19 cellular contexts compared by ENCODE assay signal in genomic region chr1:215023151-215023832, GRCh38. TPM values are rescaled to one million over a fixed set of nuclear protein-coding genes. Genes with fewer than 3 reads are reported as not detected.
DNase-seq lines count a peak whose midpoint lies in the region; ATAC-seq and TF ChIP-seq lines count a peak whose summit lies in the region.
"Had no signal": no experiment of that assay in that cellular context is flagged by ENCODE, and none has a peak within 500 bp of the region (broad histone marks: within the 10 kb centered on the region; RNA-seq: fewer than 3 reads in every experiment).

No MANE protein-coding gene starts in this region.

- peak overlapping the region; percentile 47; the same call in 2 of the 3 replicates for H2BK15ac ChIP-seq in IMR-90 (ENCODE audit: low read depth, low read length)

- H3K79me1 ChIP-seq in IMR-90 (ENCODE audit: low read depth in 1 of 2, low read length in 2 of 2), result no peaks in the 10 kb centered on the region

- 0 out of 2 replicates have a peak overlapping the region, but pooled peaks have one; percentile 8 for H3K23ac ChIP-seq in IMR-90 (ENCODE audit: low read depth, low read length)

- H3K14ac ChIP-seq in IMR-90 (replicated peaks; ENCODE audit: low read depth, low read length), result peak overlapping the region; percentile 48; the same call in 1 of the 2 replicates

- intact Hi-C loops in IMR-90 (cut with micrococcal nuclease), result loop anchor here (10.0 kb wide), 1 partner anchor 358 kb away; no protein-coding TSS in a partner anchor

- H3K9ac ChIP-seq in IMR-90 (ENCODE audit: low read depth, low read length) (peak overlapping the region; percentile 48), smooth muscle cell (ENCODE audit: low read depth) (no peak overlapping the region)

- peak overlapping the region; percentile 40; the same call in 1 of the 2 replicates for H3K4ac ChIP-seq in IMR-90 (ENCODE audit: low read depth, low read length)

- CTCF ChIA-PET in IMR-90 (lab: Yijun Ruan, JAX), result interaction anchor here (0.5 to 1.7 kb wide), 4 partner anchors 11 to 1923 kb away, joined by 3 to 6 read pairs (median 3); no protein-coding TSS in a partner anchor

- H3K79me2 ChIP-seq in smooth muscle cell (ENCODE audit: low read depth), result no peaks in the 10 kb centered on the region

- no peak overlapping the region for H3K56ac ChIP-seq in IMR-90 (ENCODE audit: extremely low read depth, insufficient read depth, low read length)

- H4K5ac ChIP-seq in IMR-90 (ENCODE audit: low read depth, low read length), result peak overlapping the region; percentile 70

- BruUV-seq in IMR-90 (replicated peaks; lab: Mats Ljungman, UMichigan), result no TSS peak

- H3K9me3 ChIP-seq in IMR-90 (ENCODE audit: control insufficient read depth, insufficient read depth, low read length) (no peaks in the 10 kb centered on the region), smooth muscle cell (replicated peaks; ENCODE audit: low read depth) (no peaks in the 10 kb centered on the region)
- H3K9me3 ChIP-seq: tibial artery had no signal

- H2AK5ac ChIP-seq in IMR-90 (ENCODE audit: low read depth, low read length), result no peak overlapping the region

- H3K9me1 ChIP-seq in IMR-90 (ENCODE audit: insufficient read depth, low read length), result peaks cover 6% of the 10 kb centered on the region; the same call in 1 of the 2 replicates

- peak overlapping the region; percentile 100; the same call in 1 of the 2 replicates for H3K27ac ChIP-seq in IMR-90 (ENCODE audit: insufficient read depth, low read length)
- no peak overlapping the region for H3K27ac ChIP-seq in smooth muscle cell (ENCODE audit: low read depth)
- H3K27ac ChIP-seq: tibial artery, WERI-Rb-1 had no signal

- H3F3A ChIP-seq in smooth muscle cell (ENCODE audit: low read depth), result no peaks in the 10 kb centered on the region

- no peak for TF ChIP-seq POLR2A in IMR-90 (IDR thresholded peaks at IDR 0.05; ENCODE audit: low read depth, low read length)

- H2AFZ ChIP-seq in IMR-90 (replicated peaks; ENCODE audit: low read length, poor library complexity) (no peak overlapping the region), smooth muscle cell (ENCODE audit: low read depth) (no peak overlapping the region)

- WGBS in IMR-90 (ENCODE audit: extremely low coverage in 2 of 2, insufficient read length in 1 of 2), 2 experiments, result 20% methylated on average over 1 of the region's 4 CpGs; no CpG with 5 or more reads in 1 of the 2 experiments
- 87% methylated on average over 4 of the region's 4 CpGs for WGBS in smooth muscle cell (ENCODE audit: low lambda C conversion rate)

- H4K20me1 ChIP-seq in IMR-90 (ENCODE audit: insufficient read depth, low read length) (no peaks in the 10 kb centered on the region), smooth muscle cell (ENCODE audit: low read depth) (no peaks in the 10 kb centered on the region)

- H2BK120ac ChIP-seq in IMR-90 (ENCODE audit: low read depth, low read length), result peak overlapping the region; percentile 17; the same call in 1 of the 2 replicates

- no peak for TF ChIP-seq RAD21 in IMR-90 (IDR thresholded peaks at IDR 0.05; ENCODE audit: low read length)

- peak overlapping the region; percentile 99 for H3K4me2 ChIP-seq in IMR-90 (ENCODE audit: low read depth, low read length)
- peak overlapping the region; percentile 25 for H3K4me2 ChIP-seq in smooth muscle cell

- in situ Hi-C loops in IMR-90 (cut with MboI; ENCODE audit: low sequenced_read_pairs), result no loop called here

- no peak overlapping the region for H2AK9ac ChIP-seq in IMR-90 (replicated peaks; ENCODE audit: low read depth, low read length, poor library complexity)

- dilution Hi-C loops in IMR-90 (cut with HindIII; ENCODE audit: low sequenced_read_pairs, unreplicated experiment), result no loop called here

- DNase-seq in IMR-90 (peak; percentile 51), cardiac fibroblast (ENCODE audit: low read depth in 2 of 2) (peak; percentile 45 to 64), iris pigment epithelial cell (ENCODE audit: low read depth) (peak; percentile 40), smooth muscle cell (lab: John Stamatoyannopoulos, UW; ENCODE audit: unreplicated experiment) (no peak), NCI-H524 treated with DMSO at 0.1 percent for 48 hours (lab: John Stamatoyannopoulos, UW) (no peak), NCI-H1092 treated with DMSO at 0.1 percent for 48 hours (lab: John Stamatoyannopoulos, UW) (no peak), cerebellar nuclear complex (lab: John Stamatoyannopoulos, UW) (no peak), MV-4-11 (lab: John Stamatoyannopoulos, UW) (no peak)
- DNase-seq: activated CD4-positive, alpha-beta T cell treated with anti-CD3 and anti-CD28 coated beads, Interleukin-2, amount 50 U/mL, for 48 hours; Karpas-422; left colon; NCI-H1417; NCI-H2171; retina; SHP77 treated with DMSO at 0.1 percent for 48 hours; stimulated activated naive CD4-positive, alpha-beta T cell; T-helper 2 cell; tibial artery; WERI-Rb-1 had no signal

- H4K8ac ChIP-seq in IMR-90 (ENCODE audit: low read depth in 2 of 2, low read length in 2 of 2), result peak overlapping the region; percentile 59 to 89; a peak in 3 of 4 replicates

- H2BK20ac ChIP-seq in IMR-90 (ENCODE audit: low read depth, low read length), result peak overlapping the region; percentile 47; the same call in 1 of the 2 replicates

- TF ChIP-seq CTCF in IMR-90 (conservative IDR thresholded peaks at IDR 0.05; ENCODE audit: low read depth, low read length) (no peak), cardiac fibroblast (IDR thresholded peaks at IDR 0.05; ENCODE audit: low read depth, low read length) (no peak), smooth muscle cell (IDR thresholded peaks at IDR 0.05; ENCODE audit: borderline replicate concordance, insufficient read depth, poor library complexity, severe bottlenecking) (no peak)

- no peaks in the 10 kb centered on the region for H3K36me3 ChIP-seq in IMR-90 (ENCODE audit: control insufficient read depth, insufficient read depth, low read length)
- no peaks in the 10 kb centered on the region for H3K36me3 ChIP-seq in smooth muscle cell (ENCODE audit: low read depth)
- H3K36me3 ChIP-seq: tibial artery, WERI-Rb-1 had no signal

- POLR2A ChIA-PET in IMR-90 (lab: Charles Lee; ENCODE audit: unreplicated experiment), result interaction anchor here (0.6 kb wide), 1 partner anchor 1639 kb away, joined by 3 read pairs; no protein-coding TSS in a partner anchor

- peak overlapping the region; percentile 100 for H2BK5ac ChIP-seq in IMR-90 (ENCODE audit: low read depth, low read length, poor library complexity, severe bottlenecking)

- H3K4me1 ChIP-seq in IMR-90 (ENCODE audit: control insufficient read depth, insufficient read depth, low read length), result peaks cover 19% of the 10 kb centered on the region
- H3K4me1 ChIP-seq in smooth muscle cell (ENCODE audit: low read depth), result no peaks in the 10 kb centered on the region
- H3K4me1 ChIP-seq: tibial artery had no signal

- H3K18ac ChIP-seq in IMR-90 (ENCODE audit: low read depth, low read length), result peak overlapping the region; percentile 86

- H4K91ac ChIP-seq in IMR-90 (ENCODE audit: insufficient read depth, low read depth, low read length), result 0 out of 2 replicates have a peak overlapping the region, but pooled peaks have one; percentile 20

- H3K4me3 ChIP-seq in IMR-90 (ENCODE audit: insufficient read depth, low read depth, low read length), result no peak overlapping the region
- no peak overlapping the region for H3K4me3 ChIP-seq in cardiac fibroblast (replicated peaks in 1 of 2; ENCODE audit: low read depth in 2 of 2, low read length in 2 of 2)
- H3K4me3 ChIP-seq in smooth muscle cell, result no peak overlapping the region
- H3K4me3 ChIP-seq: tibial artery had no signal

- peak; percentile 28 for ATAC-seq in IMR-90 (ENCODE audit: low read depth)

- H3K27me3 ChIP-seq in IMR-90 (ENCODE audit: control insufficient read depth, insufficient read depth, low read length) (no peaks in the 10 kb centered on the region), smooth muscle cell (ENCODE audit: low read depth) (no peaks in the 10 kb centered on the region)
- H3K27me3 ChIP-seq: tibial artery had no signal

TF ChIP-seq in IMR-90, 13 proteins besides CTCF, POLR2A, EP300 and RAD21:
- TF ChIP-seq CEBPB (IDR thresholded peaks at IDR 0.05; ENCODE audit: low read depth, low read length), result peak; percentile 94
- no peak for TF ChIP-seq USF2 (IDR thresholded peaks at IDR 0.05; ENCODE audit: low read depth, low read length)

RNA-seq across cellular contexts. Expression of gene KCNK2, which starts 59.2 kb away (rescaled TPM):
- total RNA-seq in IMR-90 (2012; rRNA removed) (86.9 TPM in 2 replicates), smooth muscle cell (not detected in 2 replicates)
- polyA plus RNA-seq in IMR-90 (2012; rRNA removed) (41.3 and 45.9 TPM in 2 replicates), smooth muscle cell (not detected in 2 replicates)
- polyA plus RNA-seq in IMR-90 (2012; cell fraction: cytosol; rRNA removed), result 10.0 and 15.0 TPM in 2 replicates
- 4.6 and 15.1 TPM in 2 replicates for polyA plus RNA-seq in IMR-90 (2012; cell fraction: nucleus; rRNA removed; ENCODE audit: low replicate concordance)

Comparison
In these comparisons a context has a peak if more than half of its experiments do, and no peak if none do; other contexts are left out.
1. DNase-seq: peak in IMR-90 (single experiment), cardiac fibroblast (2 of 2) and iris pigment epithelial cell (single experiment); none in smooth muscle cell (single experiment), NCI-H524 treated with DMSO at 0.1 percent for 48 hours (single experiment), NCI-H1092 treated with DMSO at 0.1 percent for 48 hours (single experiment), cerebellar nuclear complex (0 of 2) and MV-4-11 (single experiment).
2. RNA of gene KCNK2, which starts 59.2 kb away (total RNA-seq): 86.9 TPM in IMR-90; not detected in smooth muscle cell; every median in the first group is over 10 times any median in the second.